ENCODE assay signal across 38 cellular contexts in the genomic region with DNA sequence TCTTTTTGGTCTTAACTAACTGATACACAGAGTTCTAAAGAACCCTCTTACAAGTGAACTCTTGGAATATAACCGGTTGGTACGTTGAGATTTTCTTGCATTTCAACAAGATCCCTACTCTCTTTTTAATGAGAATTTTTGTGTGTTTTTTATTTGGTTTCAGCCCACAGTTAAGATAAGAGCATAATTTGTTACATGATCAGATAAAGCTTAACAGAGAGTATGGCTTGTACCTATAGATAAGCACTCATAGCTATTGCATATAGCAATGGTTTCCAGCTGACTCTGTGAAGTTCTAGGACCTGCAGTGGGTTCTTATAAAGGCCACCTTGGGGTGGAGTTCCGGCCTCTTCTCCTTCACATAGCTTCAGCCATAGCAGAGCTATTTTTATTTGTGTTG.
"Had no signal": no experiment of that assay in that cellular context is flagged by ENCODE, and none has a peak within 500 bp of the region (broad histone marks: within the 10 kb centered on the region; RNA-seq: fewer than 3 reads in every experiment).

No MANE protein-coding gene starts in this region.

- H3K36me3 ChIP-seq: adrenal gland, ascending aorta, brain microvascular endothelial cell, breast epithelium, cardiac muscle cell had no signal

- FAIRE-seq: astrocyte had no signal

- H3K4me3 Mint-ChIP-seq: activated naive CD4-positive, alpha-beta T cell treated with anti-CD3 and anti-CD28 coated beads for 36 hours; activated naive CD4-positive, alpha-beta T cell treated with anti-CD3 and anti-CD28 coated beads, Interleukin-2, amount 10 ng/mL, durations not matched to agents 7 days and 5 days; activated naive CD4-positive, alpha-beta T cell treated with anti-CD3 and anti-CD28 coated beads, Interleukin-2, amount 50 U/mL, for 24 hours; activated naive CD8-positive, alpha-beta T cell; activated naive CD8-positive, alpha-beta T cell treated with anti-CD3 and anti-CD28 coated beads for 36 hours; activated naive CD8-positive, alpha-beta T cell treated with anti-CD3 and anti-CD28 coated beads, Interleukin-2, amount 10 ng/mL, durations not matched to agents 7 days and 5 days; activated naive CD8-positive, alpha-beta T cell treated with anti-CD3 and anti-CD28 coated beads, Interleukin-2, amount 50 U/mL, for 24 hours; activated T-cell treated with anti-CD3 and anti-CD28 coated beads, Interleukin-2, amount 50 U/mL, for 24 hours; activated T-cell treated with anti-CD3 and anti-CD28 coated beads, Interleukin-2, amount 50 U/mL, for 4 hours; activated T-cell treated with anti-CD3 and anti-CD28 coated beads, Interleukin-2, amount 50 U/mL, for 72 hours; activated T-helper 1 cell treated with anti-CD3 and anti-CD28 coated beads, Interleukin-12 subunit alpha, Interleukin-12 subunit beta, Interleukin-2, Interleukin-4 antibody, amounts not matched to agents 30 ng/mL and 10 ng/mL and 1 ng/mL, durations not matched to agents 14 hours and 24 hours and 36 hours; activated T-helper 17 cell treated with anti-CD3 and anti-CD28 coated beads, Interleukin-2, amount 50 U/mL, for 72 hours; brain; central memory CD8-positive, alpha-beta T cell had no signal

- H3K27ac Mint-ChIP-seq: activated naive CD4-positive, alpha-beta T cell treated with anti-CD3 and anti-CD28 coated beads for 36 hours; activated naive CD4-positive, alpha-beta T cell treated with anti-CD3 and anti-CD28 coated beads, Interleukin-2, amount 10 ng/mL, durations not matched to agents 7 days and 5 days; activated naive CD4-positive, alpha-beta T cell treated with anti-CD3 and anti-CD28 coated beads, Interleukin-2, amount 50 U/mL, for 24 hours; activated naive CD4-positive, alpha-beta T cell treated with anti-CD3 and anti-CD28 coated beads, Interleukin-2, amount 50 U/mL, for 72 hours; activated naive CD8-positive, alpha-beta T cell; activated naive CD8-positive, alpha-beta T cell treated with anti-CD3 and anti-CD28 coated beads for 36 hours; activated naive CD8-positive, alpha-beta T cell treated with anti-CD3 and anti-CD28 coated beads, Interleukin-2, amount 10 ng/mL, durations not matched to agents 7 days and 5 days; activated naive CD8-positive, alpha-beta T cell treated with anti-CD3 and anti-CD28 coated beads, Interleukin-2, amount 50 U/mL, for 24 hours; activated T-cell treated with anti-CD3 and anti-CD28 coated beads, Interleukin-2, amount 50 U/mL, for 24 hours; activated T-cell treated with anti-CD3 and anti-CD28 coated beads, Interleukin-2, amount 50 U/mL, for 72 hours; activated T-helper 1 cell treated with anti-CD3 and anti-CD28 coated beads, Interleukin-12 subunit alpha, Interleukin-12 subunit beta, Interleukin-2, Interleukin-4 antibody, amounts not matched to agents 30 ng/mL and 10 ng/mL and 1 ng/mL, durations not matched to agents 14 hours and 24 hours and 36 hours; activated T-helper 17 cell treated with anti-CD3 and anti-CD28 coated beads, Interleukin-2, amount 50 U/mL, for 72 hours; activated T-helper 2 cell treated with anti-CD3 and anti-CD28 coated beads, Interferon-gamma antibody, Interleukin-2, Interleukin-4, amounts not matched to agents 10 μg/mL and 5 μg/mL and 100 μg/mL, durations not matched to agents 14 hours and 24 hours and 36 hours; brain had no signal

- H3K9me3 ChIP-seq: adrenal gland, ascending aorta, body of pancreas, breast epithelium had no signal

- ATAC-seq: activated naive CD4-positive, alpha-beta T cell treated with anti-CD3 and anti-CD28 coated beads, Interleukin-2, amount 50 U/mL, for 72 hours; activated naive CD8-positive, alpha-beta T cell treated with anti-CD3 and anti-CD28 coated beads, Interleukin-2, amount 50 U/mL, for 24 hours; activated T-cell treated with anti-CD3 and anti-CD28 coated beads, Interleukin-2, amount 50 U/mL, for 4 hours; activated T-cell treated with anti-CD3 and anti-CD28 coated beads, Interleukin-2, amount 50 U/mL, for 72 hours; activated T-helper 17 cell treated with anti-CD3 and anti-CD28 coated beads, Interleukin-2, amount 50 U/mL, for 72 hours; body of pancreas had no signal

- H3K4me3 ChIP-seq: adrenal gland, ascending aorta, body of pancreas, breast epithelium, cardiac muscle cell had no signal

- H3K4me1 ChIP-seq: adrenal gland, ascending aorta, breast epithelium had no signal

- H3K27ac ChIP-seq: adrenal gland, ascending aorta, body of pancreas, brain microvascular endothelial cell, breast epithelium, cardiac muscle cell had no signal

- H3K36me3 Mint-ChIP-seq: activated naive CD4-positive, alpha-beta T cell treated with anti-CD3 and anti-CD28 coated beads, Interleukin-2, amount 10 ng/mL, durations not matched to agents 7 days and 5 days; activated naive CD4-positive, alpha-beta T cell treated with anti-CD3 and anti-CD28 coated beads, Interleukin-2, amount 50 U/mL, for 24 hours; activated naive CD4-positive, alpha-beta T cell treated with anti-CD3 and anti-CD28 coated beads, Interleukin-2, amount 50 U/mL, for 72 hours; activated naive CD8-positive, alpha-beta T cell; activated naive CD8-positive, alpha-beta T cell treated with anti-CD3 and anti-CD28 coated beads for 36 hours; activated naive CD8-positive, alpha-beta T cell treated with anti-CD3 and anti-CD28 coated beads, Interleukin-2, amount 10 ng/mL, durations not matched to agents 7 days and 5 days; brain had no signal

- H3K9me3 Mint-ChIP-seq: activated naive CD4-positive, alpha-beta T cell treated with anti-CD3 and anti-CD28 coated beads for 36 hours; activated naive CD4-positive, alpha-beta T cell treated with anti-CD3 and anti-CD28 coated beads, Interleukin-2, amount 10 ng/mL, durations not matched to agents 7 days and 5 days; activated naive CD4-positive, alpha-beta T cell treated with anti-CD3 and anti-CD28 coated beads, Interleukin-2, amount 50 U/mL, for 24 hours; activated naive CD4-positive, alpha-beta T cell treated with anti-CD3 and anti-CD28 coated beads, Interleukin-2, amount 50 U/mL, for 72 hours; activated naive CD8-positive, alpha-beta T cell treated with anti-CD3 and anti-CD28 coated beads for 36 hours; activated naive CD8-positive, alpha-beta T cell treated with anti-CD3 and anti-CD28 coated beads, Interleukin-2, amount 10 ng/mL, durations not matched to agents 7 days and 5 days; activated naive CD8-positive, alpha-beta T cell treated with anti-CD3 and anti-CD28 coated beads, Interleukin-2, amount 50 U/mL, for 24 hours; activated T-cell treated with anti-CD3 and anti-CD28 coated beads, Interleukin-2, amount 50 U/mL, for 24 hours; activated T-cell treated with anti-CD3 and anti-CD28 coated beads, Interleukin-2, amount 50 U/mL, for 4 hours; activated T-cell treated with anti-CD3 and anti-CD28 coated beads, Interleukin-2, amount 50 U/mL, for 72 hours; activated T-helper 1 cell treated with anti-CD3 and anti-CD28 coated beads, Interleukin-12 subunit alpha, Interleukin-12 subunit beta, Interleukin-2, Interleukin-4 antibody, amounts not matched to agents 30 ng/mL and 10 ng/mL and 1 ng/mL, durations not matched to agents 14 hours and 24 hours and 36 hours; activated T-helper 17 cell treated with anti-CD3 and anti-CD28 coated beads, Interleukin-2, amount 50 U/mL, for 72 hours; activated T-helper 2 cell treated with anti-CD3 and anti-CD28 coated beads, Interferon-gamma antibody, Interleukin-2, Interleukin-4, amounts not matched to agents 10 μg/mL and 5 μg/mL and 100 μg/mL, durations not matched to agents 14 hours and 24 hours and 36 hours; central memory CD8-positive, alpha-beta T cell had no signal

- H3K4me1 Mint-ChIP-seq: activated naive CD4-positive, alpha-beta T cell treated with anti-CD3 and anti-CD28 coated beads, Interleukin-2, amount 10 ng/mL, durations not matched to agents 7 days and 5 days; activated naive CD4-positive, alpha-beta T cell treated with anti-CD3 and anti-CD28 coated beads, Interleukin-2, amount 50 U/mL, for 24 hours; activated naive CD8-positive, alpha-beta T cell treated with anti-CD3 and anti-CD28 coated beads for 36 hours; activated naive CD8-positive, alpha-beta T cell treated with anti-CD3 and anti-CD28 coated beads, Interleukin-2, amount 10 ng/mL, durations not matched to agents 7 days and 5 days; activated naive CD8-positive, alpha-beta T cell treated with anti-CD3 and anti-CD28 coated beads, Interleukin-2, amount 50 U/mL, for 24 hours; activated T-helper 17 cell treated with anti-CD3 and anti-CD28 coated beads, Interleukin-2, amount 50 U/mL, for 72 hours; central memory CD8-positive, alpha-beta T cell had no signal

- H3K27me3 Mint-ChIP-seq: brain had no signal

- DNase-seq: activated effector memory CD4-positive, alpha-beta T cell treated with anti-CD3 and anti-CD28 coated beads, Interleukin-2, amount 50 U/mL, for 16 hours; activated effector memory CD4-positive, alpha-beta T cell treated with Interleukin-2 at 50 U/mL for 16 hours; activated gamma-delta T cell; activated gamma-delta T cell treated with Interleukin-2 at 50 U/mL for 16 hours; activated naive CD4-positive, alpha-beta T cell; activated naive CD4-positive, alpha-beta T cell treated with anti-CD3 and anti-CD28 coated beads for 36 hours; activated naive CD4-positive, alpha-beta T cell treated with anti-CD3 and anti-CD28 coated beads, Interleukin-2, amount 10 ng/mL, durations not matched to agents 7 days and 5 days; activated naive CD4-positive, alpha-beta T cell treated with anti-CD3 and anti-CD28 coated beads, Interleukin-2, amount 50 U/mL, for 16 hours; activated naive CD4-positive, alpha-beta T cell treated with Interleukin-2 at 50 U/mL for 16 hours; activated naive CD8-positive, alpha-beta T cell treated with anti-CD3 and anti-CD28 coated beads for 36 hours; activated naive CD8-positive, alpha-beta T cell treated with anti-CD3 and anti-CD28 coated beads, Interleukin-2, amount 10 ng/mL, durations not matched to agents 7 days and 5 days; activated naive CD8-positive, alpha-beta T cell treated with anti-CD3 and anti-CD28 coated beads, Interleukin-2, amount 50 U/mL, for 24 hours; activated T-cell treated with anti-CD3 and anti-CD28 coated beads, Interleukin-2, amount 50 U/mL, for 24 hours; activated T-cell treated with anti-CD3 and anti-CD28 coated beads, Interleukin-2, amount 50 U/mL, for 4 hours; activated T-cell treated with anti-CD3 and anti-CD28 coated beads, Interleukin-2, amount 50 U/mL, for 48 hours; activated T-cell treated with anti-CD3 and anti-CD28 coated beads, Interleukin-2, amount 50 U/mL, for 72 hours; adrenal gland; amniotic stem cell; amygdala; anterior cingulate cortex; aorta; body of pancreas; brain microvascular endothelial cell; caudate nucleus; central memory CD4-positive, alpha-beta T cell; cerebellar nuclear complex had no signal

- H3K27me3 ChIP-seq: adrenal gland, ascending aorta, body of pancreas, brain microvascular endothelial cell, breast epithelium, cardiac muscle cell had no signal
